In genomic region chr7:124959676-124960075, GRCh38 we compare ENCODE assay signal across 18 cellular contexts.
"Had no signal": no experiment of that assay in that cellular context is flagged by ENCODE, and none has a peak within 500 bp of the region (broad histone marks: within the 10 kb centered on the region; RNA-seq: fewer than 3 reads in every experiment).

No MANE protein-coding gene starts in this region.

- DNase-seq: effector memory CD8-positive, alpha-beta T cell; esophagus squamous epithelium; foreskin fibroblast; head of caudate nucleus; left colon; left ventricle myocardium superior; mesendoderm; naive thymus-derived CD4-positive, alpha-beta T cell; nephron progenitor cell; psoas muscle; spleen; stimulated activated CD4-positive, alpha-beta T cell treated with anti-CD3 and anti-CD28 coated beads, Interleukin-15, amount 100 ng/mL, for 24 hours; stimulated activated CD4-positive, alpha-beta T cell treated with anti-CD3 and anti-CD28 coated beads, Interleukin-1b, Interleukin-23, amount 100 ng/mL, for 48 hours; stimulated activated CD4-positive, alpha-beta T cell treated with anti-CD3 and anti-CD28 coated beads, Interleukin-4, amount 100 ng/mL, for 24 hours; upper lobe of right lung had no signal

- H3K4me1 ChIP-seq: esophagus squamous epithelium, psoas muscle, spleen, tibial nerve, upper lobe of right lung had no signal

- H3K9me3 ChIP-seq: psoas muscle, upper lobe of right lung had no signal

- H3K36me3 ChIP-seq: esophagus squamous epithelium, spleen, tibial nerve, upper lobe of right lung had no signal

- H3K27me3 ChIP-seq: esophagus squamous epithelium, hepatocyte, spleen, tibial nerve, upper lobe of right lung had no signal

- H3K27ac ChIP-seq: esophagus squamous epithelium, hepatocyte, psoas muscle, spleen, tibial nerve, upper lobe of right lung had no signal

- H3K4me3 ChIP-seq: esophagus squamous epithelium, hepatocyte, lung, psoas muscle, spleen, tibial nerve, upper lobe of right lung had no signal
